ENCODE assay signal across 12 cellular contexts in the genomic region with DNA sequence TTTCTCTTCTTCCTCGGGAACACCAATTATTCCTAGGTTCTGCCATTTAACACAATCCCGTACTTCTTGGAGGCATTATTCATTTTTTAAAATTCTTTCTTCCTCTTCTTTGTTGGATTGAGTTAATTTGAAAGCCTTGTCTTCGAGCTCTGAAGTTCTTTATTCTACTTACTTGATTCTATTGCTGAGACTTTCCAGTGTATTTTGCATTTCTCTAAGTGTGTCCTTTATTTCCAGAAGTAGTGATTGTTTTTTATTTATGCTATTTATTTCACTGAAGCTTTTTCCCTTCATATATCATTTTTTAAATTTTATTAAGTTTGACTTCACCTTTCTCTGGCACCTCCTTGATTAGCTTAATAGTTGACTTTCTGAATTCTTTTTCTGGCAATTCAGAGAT. TPM values are rescaled to one million over a fixed set of nuclear protein-coding genes. Genes with fewer than 3 reads are reported as not detected.
"Had no signal": no experiment of that assay in that cellular context is flagged by ENCODE, and none has a peak within 500 bp of the region (broad histone marks: within the 10 kb centered on the region; RNA-seq: fewer than 3 reads in every experiment).

No MANE protein-coding gene starts in this region.

- ATAC-seq: GM23338, HCT116 had no signal

- FAIRE-seq: H1, H54 had no signal

- DNase-seq: GM23248, GOT3, H7, H9, HCEC 1CT, HFFc6 had no signal

- H3K36me3 ChIP-seq: HAP-1 had no signal

- H3K4me1 ChIP-seq: HAP-1 had no signal

- H3K9ac ChIP-seq: GM23248 had no signal

- H3K4me2 ChIP-seq: GM23338 had no signal

- H2AFZ ChIP-seq: GM23248 had no signal

- H3K9me3 ChIP-seq: HAP-1 had no signal

- H3K27ac ChIP-seq: GM23248 had no signal

- H3K4me3 ChIP-seq: GM23248, GM23338, HAP-1 had no signal

RNA-seq across cellular contexts. Expression of gene UPP2, which starts 13.6 kb away (rescaled TPM):
- total RNA-seq: GM23248, GM23338, H1, H4, H7, H9, HFFc6 had no signal
- polyA plus RNA-seq: GM23248, GM23338, H1 had no signal
